ENCODE assay signal across 1 cellular context in the genomic region with DNA sequence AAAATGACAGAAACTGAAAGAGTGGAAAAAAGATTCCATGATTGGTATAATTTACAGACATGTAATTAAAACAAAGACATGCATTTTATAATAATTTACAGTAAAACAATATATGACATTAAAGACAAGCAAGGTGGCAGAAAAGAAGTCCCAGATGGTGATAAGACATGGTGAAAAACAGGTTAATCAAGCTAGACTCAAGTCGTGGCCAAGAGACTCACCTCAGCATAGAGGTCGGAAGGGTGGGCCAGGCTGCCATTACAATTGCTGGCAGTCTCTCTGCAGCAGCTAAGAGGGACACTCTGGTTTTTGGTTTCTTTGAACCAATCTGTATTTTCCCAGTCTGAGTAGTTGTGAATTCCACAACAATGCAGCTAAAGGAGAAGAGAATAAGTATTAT.
TF ChIP-seq lines count a peak whose summit lies in the region.

No MANE protein-coding gene starts in this region.

TF ChIP-seq in HCT116, 20 proteins besides CTCF, POLR2A, EP300 and RAD21 (continued from another document):
- TF ChIP-seq, protein P1, sequence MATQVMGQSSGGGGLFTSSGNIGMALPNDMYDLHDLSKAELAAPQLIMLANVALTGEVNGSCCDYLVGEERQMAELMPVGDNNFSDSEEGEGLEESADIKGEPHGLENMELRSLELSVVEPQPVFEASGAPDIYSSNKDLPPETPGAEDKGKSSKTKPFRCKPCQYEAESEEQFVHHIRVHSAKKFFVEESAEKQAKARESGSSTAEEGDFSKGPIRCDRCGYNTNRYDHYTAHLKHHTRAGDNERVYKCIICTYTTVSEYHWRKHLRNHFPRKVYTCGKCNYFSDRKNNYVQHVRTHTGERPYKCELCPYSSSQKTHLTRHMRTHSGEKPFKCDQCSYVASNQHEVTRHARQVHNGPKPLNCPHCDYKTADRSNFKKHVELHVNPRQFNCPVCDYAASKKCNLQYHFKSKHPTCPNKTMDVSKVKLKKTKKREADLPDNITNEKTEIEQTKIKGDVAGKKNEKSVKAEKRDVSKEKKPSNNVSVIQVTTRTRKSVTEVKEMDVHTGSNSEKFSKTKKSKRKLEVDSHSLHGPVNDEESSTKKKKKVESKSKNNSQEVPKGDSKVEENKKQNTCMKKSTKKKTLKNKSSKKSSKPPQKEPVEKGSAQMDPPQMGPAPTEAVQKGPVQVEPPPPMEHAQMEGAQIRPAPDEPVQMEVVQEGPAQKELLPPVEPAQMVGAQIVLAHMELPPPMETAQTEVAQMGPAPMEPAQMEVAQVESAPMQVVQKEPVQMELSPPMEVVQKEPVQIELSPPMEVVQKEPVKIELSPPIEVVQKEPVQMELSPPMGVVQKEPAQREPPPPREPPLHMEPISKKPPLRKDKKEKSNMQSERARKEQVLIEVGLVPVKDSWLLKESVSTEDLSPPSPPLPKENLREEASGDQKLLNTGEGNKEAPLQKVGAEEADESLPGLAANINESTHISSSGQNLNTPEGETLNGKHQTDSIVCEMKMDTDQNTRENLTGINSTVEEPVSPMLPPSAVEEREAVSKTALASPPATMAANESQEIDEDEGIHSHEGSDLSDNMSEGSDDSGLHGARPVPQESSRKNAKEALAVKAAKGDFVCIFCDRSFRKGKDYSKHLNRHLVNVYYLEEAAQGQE (IDR thresholded peaks at IDR 0.05; ENCODE audit: low read depth): no peak
- TF ChIP-seq EZH2 (IDR thresholded peaks at IDR 0.05): no peak
- TF ChIP-seq, protein P2, sequence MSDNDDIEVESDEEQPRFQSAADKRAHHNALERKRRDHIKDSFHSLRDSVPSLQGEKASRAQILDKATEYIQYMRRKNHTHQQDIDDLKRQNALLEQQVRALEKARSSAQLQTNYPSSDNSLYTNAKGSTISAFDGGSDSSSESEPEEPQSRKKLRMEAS (IDR thresholded peaks at IDR 0.05): no peak
